Comparison of ENCODE assay signal across 22 cellular contexts in genomic region chr4:53361451-53361850, GRCh38. TPM values are rescaled to one million over a fixed set of nuclear protein-coding genes. Genes with fewer than 3 reads are reported as not detected.
DNase-seq lines count a peak whose midpoint lies in the region; ATAC-seq and TF ChIP-seq lines count a peak whose summit lies in the region.
"Had no signal": no experiment of that assay in that cellular context is flagged by ENCODE, and none has a peak within 500 bp of the region (broad histone marks: within the 10 kb centered on the region; RNA-seq: fewer than 3 reads in every experiment).

No MANE protein-coding gene starts in this region.

- H3K4me3 Mint-ChIP-seq in activated naive CD8-positive, alpha-beta T cell, result peak overlapping the region; percentile 84
- H3K4me3 Mint-ChIP-seq in activated naive CD8-positive, alpha-beta T cell treated with anti-CD3 and anti-CD28 coated beads, Interleukin-2, amount 50 U/mL, for 24 hours, result no peak overlapping the region
- peak overlapping the region in 1 of 2 donors; percentile 16 for H3K4me3 Mint-ChIP-seq in activated T-cell treated with anti-CD3 and anti-CD28 coated beads, Interleukin-2, amount 50 U/mL, for 72 hours

- H2AFZ ChIP-seq in SU-DHL-6 (ENCODE audit: low read depth, low read length, severe bottlenecking), result no peak overlapping the region
- H2AFZ ChIP-seq: hepatocyte had no signal

- no peak overlapping the region for H3K4me3 ChIP-seq in SU-DHL-6 (ENCODE audit: insufficient read depth, low read length, poor library complexity, severe bottlenecking)
- H3K4me3 ChIP-seq in epithelial cell of esophagus (ENCODE audit: low read length), result no peak overlapping the region
- H3K4me3 ChIP-seq: ascending aorta, coronary artery, hepatocyte, uterus had no signal

- H3K27me3 ChIP-seq in SU-DHL-6 (ENCODE audit: low read length), result no peaks in the 10 kb centered on the region
- H3K27me3 ChIP-seq: ascending aorta, hepatocyte, uterus had no signal

- H3K79me2 ChIP-seq in SU-DHL-6 (ENCODE audit: insufficient read depth, low read length), result peaks cover 57% of the 10 kb centered on the region

- no peaks in the 10 kb centered on the region for H4K20me1 ChIP-seq in SU-DHL-6 (ENCODE audit: low read depth, low read length)

- H3K36me3 Mint-ChIP-seq in activated naive CD8-positive, alpha-beta T cell, result peaks cover 10% of the 10 kb centered on the region
- peaks cover 27% of the 10 kb centered on the region for H3K36me3 Mint-ChIP-seq in activated naive CD8-positive, alpha-beta T cell treated with anti-CD3 and anti-CD28 coated beads, Interleukin-2, amount 50 U/mL, for 24 hours (ENCODE audit: low read depth)
- peaks cover 2 to 8% of the 10 kb centered on the region in 2 donors for H3K36me3 Mint-ChIP-seq in activated T-cell treated with anti-CD3 and anti-CD28 coated beads, Interleukin-2, amount 50 U/mL, for 72 hours (ENCODE audit: insufficient read depth in 2 of 2)

- H3K27me3 Mint-ChIP-seq in activated naive CD8-positive, alpha-beta T cell, result no peaks in the 10 kb centered on the region
- H3K27me3 Mint-ChIP-seq in activated naive CD8-positive, alpha-beta T cell treated with anti-CD3 and anti-CD28 coated beads, Interleukin-2, amount 50 U/mL, for 24 hours, result peaks cover 2% of the 10 kb centered on the region
- no peaks in the 10 kb centered on the region for H3K27me3 Mint-ChIP-seq in activated T-cell treated with anti-CD3 and anti-CD28 coated beads, Interleukin-2, amount 50 U/mL, for 72 hours (ENCODE audit: low read depth)

- peak overlapping the region; percentile 96 for H3K4me2 ChIP-seq in SU-DHL-6 (ENCODE audit: low read depth, low read length, poor library complexity, severe bottlenecking)
- H3K4me2 ChIP-seq: hepatocyte had no signal

- TF ChIP-seq CTCF in SU-DHL-6 (IDR thresholded peaks at IDR 0.05; ENCODE audit: insufficient read depth, low read length, poor library complexity, severe bottlenecking) (no peak), epithelial cell of esophagus (IDR thresholded peaks at IDR 0.05; ENCODE audit: insufficient read depth, low read depth, low read length, missing control alignments) (no peak)

- peaks cover 60% of the 10 kb centered on the region for H3K4me1 Mint-ChIP-seq in activated naive CD8-positive, alpha-beta T cell (ENCODE audit: low read depth)
- peaks cover 57% of the 10 kb centered on the region for H3K4me1 Mint-ChIP-seq in activated naive CD8-positive, alpha-beta T cell treated with anti-CD3 and anti-CD28 coated beads, Interleukin-2, amount 50 U/mL, for 24 hours
- peaks cover 61% of the 10 kb centered on the region for H3K4me1 Mint-ChIP-seq in activated T-cell treated with anti-CD3 and anti-CD28 coated beads, Interleukin-2, amount 50 U/mL, for 72 hours (ENCODE audit: low read depth)

- no peaks in the 10 kb centered on the region for H3K9me3 Mint-ChIP-seq in activated naive CD8-positive, alpha-beta T cell (ENCODE audit: low read depth)
- H3K9me3 Mint-ChIP-seq in activated naive CD8-positive, alpha-beta T cell treated with anti-CD3 and anti-CD28 coated beads, Interleukin-2, amount 50 U/mL, for 24 hours, result no peaks in the 10 kb centered on the region
- H3K9me3 Mint-ChIP-seq in activated T-cell treated with anti-CD3 and anti-CD28 coated beads, Interleukin-2, amount 50 U/mL, for 72 hours, result no peaks in the 10 kb centered on the region

- no peak for ATAC-seq in activated naive CD8-positive, alpha-beta T cell treated with anti-CD3 and anti-CD28 coated beads, Interleukin-2, amount 50 U/mL, for 24 hours
- no peak for ATAC-seq in activated T-cell treated with anti-CD3 and anti-CD28 coated beads, Interleukin-2, amount 50 U/mL, for 72 hours (replicated peaks in 1 of 2)
- ATAC-seq in GM19467 (IDR thresholded peaks at IDR 0.05; ENCODE audit: unreplicated experiment), result no peak
- ATAC-seq: HepG2 had no signal

- no peak overlapping the region for H3K27ac ChIP-seq in SU-DHL-6 (ENCODE audit: low read depth, low read length)
- H3K27ac ChIP-seq: ascending aorta, coronary artery, hepatocyte, uterus, VCaP had no signal

- H3K36me3 ChIP-seq in SU-DHL-6 (ENCODE audit: low read length), result no peaks in the 10 kb centered on the region
- H3K36me3 ChIP-seq: ascending aorta, uterus had no signal

- H3K9me3 ChIP-seq in SU-DHL-6 (ENCODE audit: insufficient read depth, low read length), result no peaks in the 10 kb centered on the region
- H3K9me3 ChIP-seq: ascending aorta, uterus had no signal

- no peaks in the 10 kb centered on the region for H3F3A ChIP-seq in SU-DHL-6 (ENCODE audit: insufficient read depth)

- H3K9me2 ChIP-seq in SU-DHL-6 (replicated peaks; ENCODE audit: insufficient read depth, low read length), result no peaks in the 10 kb centered on the region

- H3K27ac Mint-ChIP-seq in activated naive CD8-positive, alpha-beta T cell, result no peak overlapping the region
- H3K27ac Mint-ChIP-seq in activated naive CD8-positive, alpha-beta T cell treated with anti-CD3 and anti-CD28 coated beads, Interleukin-2, amount 50 U/mL, for 24 hours, result no peak overlapping the region
- H3K27ac Mint-ChIP-seq in activated T-cell treated with anti-CD3 and anti-CD28 coated beads, Interleukin-2, amount 50 U/mL, for 72 hours, result no peak overlapping the region

- no peak overlapping the region for H3K9ac ChIP-seq in SU-DHL-6 (ENCODE audit: low read length)

- no peak for DNase-seq in activated naive CD8-positive, alpha-beta T cell treated with anti-CD3 and anti-CD28 coated beads, Interleukin-2, amount 50 U/mL, for 24 hours
- peak; percentile 22 for DNase-seq in epithelial cell of esophagus (ENCODE audit: low read depth)
- DNase-seq in stromal cell of bone marrow (ENCODE audit: low read depth), result peak; percentile 24
- no peak for DNase-seq in activated T-cell treated with anti-CD3 and anti-CD28 coated beads, Interleukin-2, amount 50 U/mL, for 72 hours
- no peak for DNase-seq in ureter (ENCODE audit: low spot score)
- DNase-seq: activated gamma-delta T cell treated with Interleukin-2 at 50 U/mL for 16 hours, Calu3, foreskin melanocyte, MM.1S, NCI-H1436 treated with DMSO at 0.1 percent for 48 hours, NCI-H748 treated with DMSO at 0.1 percent for 48 hours, substantia nigra, T-helper 2 cell, uterus had no signal

RNA-seq across cellular contexts. Expression of gene SCFD2, which starts 4.4 kb away (rescaled TPM):
- total RNA-seq in activated T-cell treated with anti-CD3 and anti-CD28 coated beads, Interleukin-2, amount 50 U/mL, for 72 hours, result 10 to 100 TPM; 15.5 to 17.6 TPM
- total RNA-seq in ureter, result 46.6 TPM

RNA-seq across cellular contexts. Expression of gene FIP1L1, which starts 16.0 kb away (rescaled TPM):
- 100 to 1,000 TPM; 116 to 139 TPM for total RNA-seq in activated T-cell treated with anti-CD3 and anti-CD28 coated beads, Interleukin-2, amount 50 U/mL, for 72 hours
- total RNA-seq in ureter, result 67.8 TPM

Comparison
In these comparisons a context has a peak if more than half of its experiments do, and no peak if none do; other contexts are left out.
1. DNase-seq: peak in epithelial cell of esophagus (single experiment) and stromal cell of bone marrow (single experiment); none in activated naive CD8-positive, alpha-beta T cell treated with anti-CD3 and anti-CD28 coated beads, Interleukin-2, amount 50 U/mL, for 24 hours (single experiment), activated T-cell treated with anti-CD3 and anti-CD28 coated beads, Interleukin-2, amount 50 U/mL, for 72 hours (0 of 2) and ureter (single experiment).